In genomic region chr2:239442192-239442591, GRCh38 we compare ENCODE assay signal across 22 cellular contexts. TPM values are rescaled to one million over a fixed set of nuclear protein-coding genes. Genes with fewer than 3 reads are reported as not detected.
DNase-seq lines count a peak whose midpoint lies in the region; ATAC-seq and TF ChIP-seq lines count a peak whose summit lies in the region.
"Had no signal": no experiment of that assay in that cellular context is flagged by ENCODE, and none has a peak within 500 bp of the region (broad histone marks: within the 10 kb centered on the region; RNA-seq: fewer than 3 reads in every experiment).

No MANE protein-coding gene starts in this region.

- WGBS in esophagus muscularis mucosa: 97% methylated on average over 7 of the region's 7 CpGs

- POLR2A ChIA-PET in naive thymus-derived CD4-positive, alpha-beta T cell (lab: Charles Lee): no interaction called here
- POLR2A ChIA-PET in T-cell (lab: Charles Lee): no interaction called here

- peak overlapping the region in 9 of 10 experiments; percentile 52 to 65 (median 58); a peak in 10 of 20 replicates for H3K4me3 ChIP-seq in BLaER1 treated with 17β-estradiol and CSF1 and Interleukin-3, amounts not matched to agents 10 nM and 100 nM
- no peak overlapping the region for H3K4me3 ChIP-seq in esophagus muscularis mucosa
- H3K4me3 ChIP-seq in uterus: no peak overlapping the region
- H3K4me3 ChIP-seq in naive thymus-derived CD4-positive, alpha-beta T cell (ENCODE audit: low read length): no peak overlapping the region
- H3K4me3 ChIP-seq: GM12878 had no signal

- no peak for ATAC-seq in naive thymus-derived CD4-positive, alpha-beta T cell
- ATAC-seq in T-cell (replicated peaks in 1 of 4): no peak
- ATAC-seq: GM12878 had no signal

- H3K4me1 Mint-ChIP-seq in brain (peaks cover 67% of the 10 kb centered on the region), nephron (peaks cover 49% of the 10 kb centered on the region), T-cell (peaks cover 19 to 26% (median 19%) of the 10 kb centered on the region in 3 donors)
- H3K4me1 Mint-ChIP-seq in naive thymus-derived CD4-positive, alpha-beta T cell: peaks cover 8 to 29% (median 20%) of the 10 kb centered on the region in 7 donors

- H3K9me3 Mint-ChIP-seq in brain: peaks cover 8 to 21% (median 11%) of the 10 kb centered on the region in 5 experiments
- peaks cover 12% of the 10 kb centered on the region for H3K9me3 Mint-ChIP-seq in nephron
- H3K9me3 Mint-ChIP-seq in naive thymus-derived CD4-positive, alpha-beta T cell: no peaks in the 10 kb centered on the region
- no peaks in the 10 kb centered on the region for H3K9me3 Mint-ChIP-seq in T-cell
- H3K9me3 Mint-ChIP-seq: CD4-positive, alpha-beta memory T cell had no signal

- no peak for TF ChIP-seq EP300 in esophagus muscularis mucosa (IDR thresholded peaks at IDR 0.05)

- H3K4me3 Mint-ChIP-seq in brain: no peak overlapping the region
- no peak overlapping the region for H3K4me3 Mint-ChIP-seq in nephron
- peak overlapping the region in 5 of 10 donors; percentile 39 to 92 (median 88) for H3K4me3 Mint-ChIP-seq in naive thymus-derived CD4-positive, alpha-beta T cell
- H3K4me3 Mint-ChIP-seq in T-cell: peak overlapping the region in 1 of 3 donors; percentile 69

- peak overlapping the region in 9 of 11 experiments; percentile 67 to 81 (median 78); a peak in 13 of 22 replicates for H3K9ac ChIP-seq in BLaER1 treated with 17β-estradiol and CSF1 and Interleukin-3, amounts not matched to agents 10 nM and 100 nM

- H3K27ac ChIP-seq in BLaER1 treated with 17β-estradiol and CSF1 and Interleukin-3, amounts not matched to agents 10 nM and 100 nM: peak overlapping the region in 6 of 11 experiments; percentile 76 to 87 (median 80); a peak in 10 of 22 replicates
- no peak overlapping the region for H3K27ac ChIP-seq in esophagus muscularis mucosa (replicated peaks in 1 of 4)
- H3K27ac ChIP-seq in uterus: no peak overlapping the region
- H3K27ac ChIP-seq in naive thymus-derived CD4-positive, alpha-beta T cell (ENCODE audit: low read depth, low read length): no peak overlapping the region

- H3K9me3 ChIP-seq in BLaER1 treated with 17β-estradiol and CSF1 and Interleukin-3, amounts not matched to agents 10 nM and 100 nM (replicated peaks in 1 of 11): peaks cover 0 to 34% (median 18%) of the 10 kb centered on the region in 11 experiments; a peak in 18 of 22 replicates
- no peaks in the 10 kb centered on the region for H3K9me3 ChIP-seq in esophagus muscularis mucosa
- no peaks in the 10 kb centered on the region for H3K9me3 ChIP-seq in uterus
- H3K9me3 ChIP-seq in naive thymus-derived CD4-positive, alpha-beta T cell (ENCODE audit: control insufficient read depth in 2 of 3, low read length in 3 of 3): no peaks in the 10 kb centered on the region
- H3K9me3 ChIP-seq: Caco-2 had no signal

- intact Hi-C loops in esophagus muscularis mucosa (cut with DNase I) (no loop called here), uterus (cut with DNase I; ENCODE audit: low total_unique reads) (no loop called here)
- intact Hi-C loops in naive thymus-derived CD4-positive, alpha-beta T cell (cut with micrococcal nuclease): no loop called here

- peak overlapping the region; percentile 88 to 98 (median 95) for H3K4me2 ChIP-seq in BLaER1 treated with 17β-estradiol and CSF1 and Interleukin-3, amounts not matched to agents 10 nM and 100 nM

- peaks cover 69 to 92% (median 81%) of the 10 kb centered on the region in 10 experiments for H3K4me1 ChIP-seq in BLaER1 treated with 17β-estradiol and CSF1 and Interleukin-3, amounts not matched to agents 10 nM and 100 nM
- peaks cover 7 to 35% (median 32%) of the 10 kb centered on the region in 4 donors for H3K4me1 ChIP-seq in esophagus muscularis mucosa
- H3K4me1 ChIP-seq in uterus: no peaks in the 10 kb centered on the region
- H3K4me1 ChIP-seq in naive thymus-derived CD4-positive, alpha-beta T cell (ENCODE audit: control insufficient read depth in 2 of 2, insufficient read depth in 2 of 2, low read length in 2 of 2): peaks cover 5 to 15% of the 10 kb centered on the region in 2 donors

- H3K27ac Mint-ChIP-seq in brain (peak overlapping the region in 4 of 5 experiments; percentile 94 to 99 (median 96)), nephron (peak overlapping the region in 2 of 3 experiments; percentile 86 to 89), T-cell (no peak overlapping the region)
- H3K27ac Mint-ChIP-seq in naive thymus-derived CD4-positive, alpha-beta T cell: peak overlapping the region in 2 of 9 donors; percentile 23 to 40

- no peak for TF ChIP-seq CTCF in brain (conservative IDR thresholded peaks at IDR 0.05)
- no peak for TF ChIP-seq CTCF in esophagus muscularis mucosa (IDR thresholded peaks at IDR 0.05)
- TF ChIP-seq CTCF in nephron (IDR thresholded peaks at IDR 0.05; ENCODE audit: unreplicated experiment in 3 of 3): no peak
- TF ChIP-seq CTCF in uterus (IDR thresholded peaks at IDR 0.05): no peak

- no peaks in the 10 kb centered on the region for H3K27me3 ChIP-seq in BLaER1 treated with 17β-estradiol and CSF1 and Interleukin-3, amounts not matched to agents 10 nM and 100 nM
- H3K27me3 ChIP-seq in esophagus muscularis mucosa: peaks cover 0 to 11% (median 0%) of the 10 kb centered on the region in 4 donors
- H3K27me3 ChIP-seq in uterus: no peaks in the 10 kb centered on the region
- no peaks in the 10 kb centered on the region for H3K27me3 ChIP-seq in naive thymus-derived CD4-positive, alpha-beta T cell (ENCODE audit: control insufficient read depth in 2 of 2, insufficient read depth in 2 of 2, low read length in 2 of 2)

- peak; percentile 53 for DNase-seq in esophagus muscularis mucosa (ENCODE audit: extremely low spot score)
- no peak for DNase-seq in uterus
- no peak for DNase-seq in naive thymus-derived CD4-positive, alpha-beta T cell
- DNase-seq in T-cell: no peak
- no peak for DNase-seq in RPMI8226
- DNase-seq: Caco-2; CD4-positive, alpha-beta memory T cell; EL; GDM1; GOT3; HCEC 1CT; KBM-7; NCI-H1105 treated with DMSO at 0.1 percent for 48 hours; NCI-H146; NCI-H2029; NCI-H446; NCI-H524 treated with DMSO at 0.1 percent for 48 hours; NCI-H774 had no signal

- TF ChIP-seq POLR2A in esophagus muscularis mucosa (IDR thresholded peaks at IDR 0.05; ENCODE audit: low read depth): no peak
- TF ChIP-seq POLR2A in uterus (IDR thresholded peaks at IDR 0.05): no peak

- peaks cover 14% of the 10 kb centered on the region for H3K27me3 Mint-ChIP-seq in brain
- peaks cover 35% of the 10 kb centered on the region for H3K27me3 Mint-ChIP-seq in nephron (ENCODE audit: low read depth)
- peaks cover 8 to 73% (median 19%) of the 10 kb centered on the region in 5 donors for H3K27me3 Mint-ChIP-seq in naive thymus-derived CD4-positive, alpha-beta T cell
- peaks cover 26 to 49% of the 10 kb centered on the region in 2 donors for H3K27me3 Mint-ChIP-seq in T-cell

- no peaks in the 10 kb centered on the region for H3K36me3 ChIP-seq in BLaER1 treated with 17β-estradiol and CSF1 and Interleukin-3, amounts not matched to agents 10 nM and 100 nM
- H3K36me3 ChIP-seq in esophagus muscularis mucosa (no peaks in the 10 kb centered on the region), uterus (no peaks in the 10 kb centered on the region)
- no peaks in the 10 kb centered on the region for H3K36me3 ChIP-seq in naive thymus-derived CD4-positive, alpha-beta T cell (ENCODE audit: control insufficient read depth in 2 of 3, insufficient read depth in 3 of 3, low read length in 3 of 3)

- H4K20me1 ChIP-seq in BLaER1 treated with 17β-estradiol and CSF1 and Interleukin-3, amounts not matched to agents 10 nM and 100 nM: no peaks in the 10 kb centered on the region

- no peaks in the 10 kb centered on the region for H3K36me3 Mint-ChIP-seq in brain
- peaks cover 3% of the 10 kb centered on the region for H3K36me3 Mint-ChIP-seq in nephron (ENCODE audit: low read depth)
- no peaks in the 10 kb centered on the region for H3K36me3 Mint-ChIP-seq in naive thymus-derived CD4-positive, alpha-beta T cell
- no peaks in the 10 kb centered on the region for H3K36me3 Mint-ChIP-seq in T-cell
- H3K36me3 Mint-ChIP-seq: CD4-positive, alpha-beta memory T cell had no signal

- CTCF ChIA-PET in naive thymus-derived CD4-positive, alpha-beta T cell (lab: Charles Lee): no interaction called here
- CTCF ChIA-PET in T-cell (lab: Charles Lee): no interaction called here

RNA-seq across cellular contexts. Expression of gene HDAC4, which starts 41.4 kb away (rescaled TPM):
- 8.5 TPM for polyA plus RNA-seq in brain (ENCODE audit: insufficient read depth, low read depth, low replicate concordance)
- total RNA-seq in esophagus muscularis mucosa (100 to 1,000 TPM in 1 of 4 donors, 10 to 100 TPM in 3; 59.4 to 119 (median 76.1) TPM), uterus (10 to 100 TPM; 42.1 to 91.5 (median 73.4) TPM), T-cell (10 to 100 TPM; 44.8 to 80.2 (median 60.9) TPM)
- 100 to 1,000 TPM in 1 of 5 experiments, 10 to 100 TPM in 4; 42.3 to 101 (median 62.3) TPM for total RNA-seq in naive thymus-derived CD4-positive, alpha-beta T cell
- polyA plus RNA-seq in naive thymus-derived CD4-positive, alpha-beta T cell: 10 to 100 TPM in 1 of 2 donors, 1 to 10 TPM in 1; 7.4 to 11.6 TPM

Comparison
In these comparisons a context has a peak if more than half of its experiments do, and no peak if none do; other contexts are left out.
1. H3K27ac ChIP-seq: peak in BLaER1 treated with 17β-estradiol and CSF1 and Interleukin-3, amounts not matched to agents 10 nM and 100 nM (6 of 11); none in esophagus muscularis mucosa (0 of 4), uterus (0 of 2) and naive thymus-derived CD4-positive, alpha-beta T cell (single experiment).
2. H3K4me3 ChIP-seq: peak in BLaER1 treated with 17β-estradiol and CSF1 and Interleukin-3, amounts not matched to agents 10 nM and 100 nM (9 of 10); none in esophagus muscularis mucosa (0 of 4), uterus (0 of 2) and naive thymus-derived CD4-positive, alpha-beta T cell (single experiment).
3. H3K27ac Mint-ChIP-seq: peak in brain (4 of 5) and nephron (2 of 3); none in T-cell (0 of 2).